Comparison of ENCODE assay signal across 35 cellular contexts in the genomic region with DNA sequence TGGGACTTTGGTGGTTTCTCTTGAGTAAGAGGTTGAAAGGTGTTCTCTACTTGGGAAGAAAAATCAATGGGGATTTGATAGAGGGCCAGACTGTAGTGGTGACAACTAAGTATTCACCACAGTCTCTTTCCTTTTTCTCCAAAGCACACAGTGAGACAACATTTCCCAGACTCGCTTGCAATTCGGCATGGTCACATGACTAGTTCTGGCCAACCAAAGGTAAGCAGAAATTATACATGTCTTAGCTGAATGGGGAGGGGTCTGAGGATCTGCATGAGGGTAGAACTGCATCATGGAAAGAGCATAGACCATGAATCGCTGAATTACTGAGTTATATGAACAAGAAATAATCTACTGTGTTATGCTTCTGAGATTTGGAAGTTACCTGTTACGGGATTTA.
DNase-seq lines count a peak whose midpoint lies in the region; ATAC-seq, FAIRE-seq and TF ChIP-seq lines count a peak whose summit lies in the region.
"Had no signal": no experiment of that assay in that cellular context is flagged by ENCODE, and none has a peak within 500 bp of the region (broad histone marks: within the 10 kb centered on the region; RNA-seq: fewer than 3 reads in every experiment).

No MANE protein-coding gene starts in this region.

- TF ChIP-seq CTCF in K562 (IDR thresholded peaks at IDR 0.05 in 2 of 3, conservative IDR thresholded peaks at IDR 0.05 in 1 of 3; ENCODE audit: insufficient read depth in 2 of 3, low read depth in 1 of 3, low read length in 3 of 3) = no peak
- no peak for TF ChIP-seq CTCF in endodermal cell (conservative IDR thresholded peaks at IDR 0.05)

- no peak overlapping the region for H3K56ac ChIP-seq in mesendoderm (ENCODE audit: low read length)

- no peak overlapping the region for H3K23ac ChIP-seq in mesendoderm (ENCODE audit: low read length)

- BruUV-seq in K562 (replicated peaks; lab: Mats Ljungman, UMichigan) = no TSS peak

- in situ Hi-C loops in K562 (cut with MboI) = no loop called here

- no peak overlapping the region for H2BK5ac ChIP-seq in mesendoderm (ENCODE audit: low read length)

- H3K27me3 Mint-ChIP-seq in endodermal cell (ENCODE audit: insufficient read depth) = no peaks in the 10 kb centered on the region
- H3K27me3 Mint-ChIP-seq: CD4-positive, CD25-positive, alpha-beta regulatory T cell had no signal

- no peak overlapping the region for H3K4me3 ChIP-seq in K562
- peak overlapping the region; percentile 35 for H3K4me3 ChIP-seq in endodermal cell (ENCODE audit: low read length)
- no peak overlapping the region for H3K4me3 ChIP-seq in mesendoderm (ENCODE audit: low read length)
- H3K4me3 ChIP-seq: A549; BLaER1; BLaER1 treated with 17β-estradiol and CSF1 and Interleukin-3, amounts not matched to agents 10 nM and 100 nM had no signal

- H3K9me1 ChIP-seq in K562 (ENCODE audit: control insufficient read depth, insufficient read depth, low read length) = no peaks in the 10 kb centered on the region

- no peaks in the 10 kb centered on the region for H4K20me1 ChIP-seq in K562 (replicated peaks; ENCODE audit: control insufficient read depth, insufficient read depth, low read length)
- H4K20me1 ChIP-seq: BLaER1; BLaER1 treated with 17β-estradiol and CSF1 and Interleukin-3, amounts not matched to agents 10 nM and 100 nM had no signal

- H4K8ac ChIP-seq in mesendoderm (ENCODE audit: low read depth, low read length) = no peak overlapping the region

- no peak for ATAC-seq in K562
- ATAC-seq: CD8-positive, alpha-beta T cell had no signal

- no peak overlapping the region for H2BK120ac ChIP-seq in mesendoderm (ENCODE audit: low read depth, low read length)

- H3K9me3 ChIP-seq in K562 (replicated peaks; ENCODE audit: control insufficient read depth, insufficient read depth, low read depth, low read length) (no peaks in the 10 kb centered on the region), endodermal cell (ENCODE audit: control insufficient read depth, low read length) (peaks cover 23% of the 10 kb centered on the region)
- H3K9me3 ChIP-seq: A549, BE2C, BLaER1, Caco-2 had no signal

- H2BK15ac ChIP-seq in mesendoderm (replicated peaks; ENCODE audit: low read depth) = no peak overlapping the region

- POLR2A ChIA-PET in K562 (lab: Yijun Ruan, JAX) = interaction anchor here (0.6 to 1.4 kb wide), 5 partner anchors 10 to 126 kb away, joined by 3 to 5 read pairs (median 4); no protein-coding TSS in a partner anchor

- CTCF ChIA-PET in K562 (lab: Yijun Ruan, JAX; ENCODE audit: low intra/inter-chr PET ratio) = no interaction called here

- intact Hi-C loops in K562 (cut with micrococcal nuclease) = no loop called here

- H3K4me2 ChIP-seq in K562 (ENCODE audit: insufficient read depth, low read length) = no peak overlapping the region
- no peak overlapping the region for H3K4me2 ChIP-seq in mesendoderm (ENCODE audit: low read length)
- H3K4me2 ChIP-seq: A549; BLaER1; BLaER1 treated with 17β-estradiol and CSF1 and Interleukin-3, amounts not matched to agents 10 nM and 100 nM had no signal

- TF ChIP-seq POLR2A in K562 (conservative IDR thresholded peaks at IDR 0.05) = no peak

- no peak for DNase-seq in K562 (ENCODE audit: extremely low read depth in 1 of 4, low spot score in 3 of 4)
- no peak for DNase-seq in endodermal cell
- DNase-seq in mesendoderm = no peak
- DNase-seq in SIG-M5 treated with dmso at 0.1 percent for 504 hours (lab: John Stamatoyannopoulos, UW; ENCODE audit: unreplicated experiment) = no peak
- DNase-seq in activated T-cell treated with anti-CD3 and anti-CD28 coated beads, Interleukin-2, amount 50 U/mL, for 1 hour = no peak
- no peak for DNase-seq in nucleus accumbens (lab: John Stamatoyannopoulos, UW)
- DNase-seq: 8988T; ACHN; AML-193; BE2C; C1 segment of cervical spinal cord; Caco-2; Calu3; CD4-positive, alpha-beta memory T cell; CD4-positive, alpha-beta T cell; CD4-positive, CD25-positive, alpha-beta regulatory T cell; CD8-positive, alpha-beta memory T cell; CD8-positive, alpha-beta T cell; COR-L47; DMS 273 treated with DMSO at 0.1 percent for 48 hours; DMS153; DMS53; DMS79; DMS79 treated with DMSO at 0.1 percent for 48 hours; DND-41; EL had no signal

- H2AK5ac ChIP-seq in mesendoderm (ENCODE audit: low read length) = no peak overlapping the region

- no peak overlapping the region for H3K18ac ChIP-seq in mesendoderm (ENCODE audit: low read length)

- no peaks in the 10 kb centered on the region for H3K36me3 ChIP-seq in K562 (ENCODE audit: control insufficient read depth, insufficient read depth, low read length)
- H3K36me3 ChIP-seq in endodermal cell (ENCODE audit: control insufficient read depth, insufficient read depth, low read length) = no peaks in the 10 kb centered on the region
- no peaks in the 10 kb centered on the region for H3K36me3 ChIP-seq in mesendoderm (ENCODE audit: control insufficient read depth, insufficient read depth, low read length)
- H3K36me3 ChIP-seq: BE2C; BLaER1; BLaER1 treated with 17β-estradiol and CSF1 and Interleukin-3, amounts not matched to agents 10 nM and 100 nM had no signal

- H3K79me2 ChIP-seq in K562 (ENCODE audit: control insufficient read depth, insufficient read depth, low read length) (no peaks in the 10 kb centered on the region), mesendoderm (ENCODE audit: control insufficient read depth, insufficient read depth, low read length) (no peaks in the 10 kb centered on the region)

- H3K4me1 ChIP-seq in K562 (replicated peaks in 1 of 2; ENCODE audit: control insufficient read depth in 2 of 2, insufficient read depth in 2 of 2, low read length in 2 of 2) (no peaks in the 10 kb centered on the region; a peak in 1 of 5 replicates), endodermal cell (ENCODE audit: control insufficient read depth, insufficient read depth, low read length) (peaks cover 14% of the 10 kb centered on the region), mesendoderm (ENCODE audit: control insufficient read depth, low read depth, low read length) (no peaks in the 10 kb centered on the region)
- H3K4me1 ChIP-seq: A549; BE2C; BLaER1; BLaER1 treated with 17β-estradiol and CSF1 and Interleukin-3, amounts not matched to agents 10 nM and 100 nM; Caco-2 had no signal

- no peak overlapping the region for H3K4ac ChIP-seq in mesendoderm (ENCODE audit: low read depth, low read length)

- H3K27ac ChIP-seq in K562 (ENCODE audit: extremely low read depth, low read depth, low read length) (no peak overlapping the region), endodermal cell (ENCODE audit: low read depth, low read length) (no peak overlapping the region), mesendoderm (ENCODE audit: low read depth, low read length) (peak overlapping the region; percentile 68)
- H3K27ac ChIP-seq: 22Rv1; A549; BLaER1; BLaER1 treated with 17β-estradiol and CSF1 and Interleukin-3, amounts not matched to agents 10 nM and 100 nM; C4-2B had no signal

- no peak for TF ChIP-seq EP300 in K562 (IDR thresholded peaks at IDR 0.05; ENCODE audit: low read length)

- TF ChIP-seq RAD21 in K562 (CRISPR knock-in tag; conservative IDR thresholded peaks at IDR 0.05 in 1 of 2, IDR thresholded peaks at IDR 0.05 in 1 of 2) = no peak

- H3K4me3 Mint-ChIP-seq in endodermal cell = no peak overlapping the region
- H3K4me3 Mint-ChIP-seq: B cell; CD14-positive monocyte; CD4-positive, alpha-beta memory T cell; CD4-positive, alpha-beta T cell; CD4-positive, CD25-positive, alpha-beta regulatory T cell; CD8-positive, alpha-beta memory T cell; CD8-positive, alpha-beta T cell had no signal

- WGBS in K562 (ENCODE audit: insufficient coverage, low coverage, missing lambda C conversion rate) = 59% methylated on average over 4 of the region's 4 CpGs
- WGBS in endodermal cell (ENCODE audit: insufficient coverage in 1 of 2, insufficient read length in 1 of 2), 2 experiments = 94 to 100% methylated on average over 2 to 4 of the region's 4 CpGs
- no CpG with 5 or more reads among the region's 4 CpGs for WGBS in mesendoderm (ENCODE audit: extremely low coverage, insufficient coverage, low lambda C conversion rate)

- peaks cover 6% of the 10 kb centered on the region for H3K9me3 Mint-ChIP-seq in endodermal cell
- H3K9me3 Mint-ChIP-seq: CD4-positive, alpha-beta T cell had no signal

- no peak overlapping the region for H4K5ac ChIP-seq in mesendoderm (ENCODE audit: low read length)

- no peak overlapping the region for H3K9ac ChIP-seq in K562 (ENCODE audit: insufficient read depth in 1 of 2, low read depth in 2 of 2, low read length in 2 of 2)
- no peak overlapping the region for H3K9ac ChIP-seq in endodermal cell (ENCODE audit: extremely low read depth, low read length, poor library complexity, severe bottlenecking)
- H3K9ac ChIP-seq in mesendoderm (ENCODE audit: low read length) = no peak overlapping the region
- H3K9ac ChIP-seq: BLaER1; BLaER1 treated with 17β-estradiol and CSF1 and Interleukin-3, amounts not matched to agents 10 nM and 100 nM had no signal

- H3K36me3 Mint-ChIP-seq in endodermal cell (ENCODE audit: low read depth) = no peaks in the 10 kb centered on the region
- H3K36me3 Mint-ChIP-seq: CD14-positive monocyte; CD4-positive, alpha-beta memory T cell; CD4-positive, CD25-positive, alpha-beta regulatory T cell; CD8-positive, alpha-beta memory T cell; CD8-positive, alpha-beta T cell had no signal

- FAIRE-seq in K562 (lab: Jason Lieb, UNC) = no peak
- FAIRE-seq: A204.1, A549, D721Med had no signal

- H3K4me1 Mint-ChIP-seq in endodermal cell = peaks cover 23% of the 10 kb centered on the region
- H3K4me1 Mint-ChIP-seq: B cell; CD14-positive monocyte; CD4-positive, CD25-positive, alpha-beta regulatory T cell; CD8-positive, alpha-beta memory T cell had no signal

- H3K79me1 ChIP-seq in mesendoderm (ENCODE audit: low read length) = no peaks in the 10 kb centered on the region

- peak overlapping the region; percentile 50 for H3K27ac Mint-ChIP-seq in endodermal cell
- H3K27ac Mint-ChIP-seq: B cell; CD14-positive monocyte; CD4-positive, alpha-beta memory T cell; CD4-positive, alpha-beta T cell; CD4-positive, CD25-positive, alpha-beta regulatory T cell; CD8-positive, alpha-beta memory T cell; CD8-positive, alpha-beta T cell had no signal

- H2AFZ ChIP-seq in K562 (ENCODE audit: low read depth, low read length) = no peak overlapping the region; the same call in 1 of the 2 replicates

- no peaks in the 10 kb centered on the region for H3K27me3 ChIP-seq in K562 (ENCODE audit: control insufficient read depth in 2 of 2, insufficient read depth in 2 of 2, low read length in 2 of 2)
- H3K27me3 ChIP-seq in endodermal cell (ENCODE audit: control insufficient read depth, insufficient read depth, low read length, poor library complexity, severe bottlenecking) = no peaks in the 10 kb centered on the region
- H3K27me3 ChIP-seq in mesendoderm (ENCODE audit: insufficient read depth, low read length, poor library complexity) = no peaks in the 10 kb centered on the region
- H3K27me3 ChIP-seq: BE2C; BLaER1; BLaER1 treated with 17β-estradiol and CSF1 and Interleukin-3, amounts not matched to agents 10 nM and 100 nM had no signal
